In the genomic region with DNA sequence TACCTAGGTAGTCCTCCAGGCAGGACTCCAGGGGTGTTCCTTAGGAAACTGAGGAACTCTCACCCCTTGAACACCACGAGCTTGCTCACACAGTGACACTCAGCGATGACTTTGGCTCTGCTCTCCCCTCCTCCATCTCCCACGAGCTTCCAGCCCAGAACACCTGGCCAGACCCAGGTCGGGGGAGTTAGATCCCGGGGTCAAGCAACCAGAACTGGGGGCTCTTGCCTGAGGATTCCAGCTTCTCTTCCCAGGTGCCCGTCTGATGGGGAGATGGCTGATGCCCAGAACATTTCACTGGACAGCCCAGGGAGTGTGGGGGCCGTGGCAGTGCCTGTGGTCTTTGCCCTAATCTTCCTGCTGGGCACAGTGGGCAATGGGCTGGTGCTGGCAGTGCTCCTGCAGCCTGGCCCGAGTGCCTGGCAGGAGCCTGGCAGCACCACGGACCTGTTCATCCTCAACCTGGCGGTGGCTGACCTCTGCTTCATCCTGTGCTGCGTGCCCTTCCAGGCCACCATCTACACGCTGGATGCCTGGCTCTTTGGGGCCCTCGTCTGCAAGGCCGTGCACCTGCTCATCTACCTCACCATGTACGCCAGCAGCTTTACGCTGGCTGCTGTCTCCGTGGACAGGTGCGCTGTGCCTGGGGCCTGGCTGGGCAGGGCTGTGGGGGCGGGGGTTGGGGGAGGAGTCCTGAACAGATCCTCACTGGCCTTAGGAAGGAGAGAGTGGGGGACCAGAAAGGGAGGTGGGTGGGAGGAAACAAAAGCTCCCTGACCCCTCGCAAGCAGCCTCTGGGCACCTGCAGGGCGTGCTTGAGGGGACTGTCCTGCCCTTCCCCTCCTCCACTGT, we compare ENCODE assay signal across 1 cellular context.
TF ChIP-seq lines count a peak whose summit lies in the region.

A gene with protein sequence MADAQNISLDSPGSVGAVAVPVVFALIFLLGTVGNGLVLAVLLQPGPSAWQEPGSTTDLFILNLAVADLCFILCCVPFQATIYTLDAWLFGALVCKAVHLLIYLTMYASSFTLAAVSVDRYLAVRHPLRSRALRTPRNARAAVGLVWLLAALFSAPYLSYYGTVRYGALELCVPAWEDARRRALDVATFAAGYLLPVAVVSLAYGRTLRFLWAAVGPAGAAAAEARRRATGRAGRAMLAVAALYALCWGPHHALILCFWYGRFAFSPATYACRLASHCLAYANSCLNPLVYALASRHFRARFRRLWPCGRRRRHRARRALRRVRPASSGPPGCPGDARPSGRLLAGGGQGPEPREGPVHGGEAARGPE (plus strand): TSS at position 249 of the 852 bp plus-strand sequence. CDS start 25 bp downstream, at position 274.

TF ChIP-seq in HepG2, 621 proteins besides CTCF, POLR2A, EP300 and RAD21:
- peak; percentile 65; the same call in 1 of the 2 replicates for TF ChIP-seq HNRNPL (IDR thresholded peaks at IDR 0.05; ENCODE audit: low read depth, low read length)
- TF ChIP-seq ZNF773 (CRISPR knock-in tag; IDR thresholded peaks at IDR 0.05; ENCODE audit: borderline replicate concordance), result no peak
